Comparison of ENCODE assay signal across 1 cellular context in genomic region chr17:81991684-81992513, GRCh38.
TF ChIP-seq lines count a peak whose summit lies in the region.

No MANE protein-coding gene starts in this region.

TF ChIP-seq in HepG2, 621 proteins besides CTCF, POLR2A, EP300 and RAD21 (continued from another document and continues in another):
- peak; percentile 94; the same call in 2 of the 3 replicates for TF ChIP-seq MXI1 (IDR thresholded peaks at IDR 0.05; ENCODE audit: borderline replicate concordance, low read depth, low read length)
- no peak; the same call in 1 of the 2 replicates for TF ChIP-seq DNMT3B (CRISPR knock-in tag; conservative IDR thresholded peaks at IDR 0.05)
- no peak for TF ChIP-seq KIAA2018 (CRISPR knock-in tag; IDR thresholded peaks at IDR 0.05; ENCODE audit: borderline replicate concordance)
- TF ChIP-seq MNT (IDR thresholded peaks at IDR 0.05), result peak; percentile 79
- TF ChIP-seq TERF1 (CRISPR knock-in tag; IDR thresholded peaks at IDR 0.05), result peak; percentile 93; the same call in 1 of the 2 replicates
- no peak; the same call in 1 of the 2 replicates for TF ChIP-seq HES4 (CRISPR knock-in tag; IDR thresholded peaks at IDR 0.05; ENCODE audit: borderline replicate concordance)
- 0 out of 2 replicates have a peak, but pooled peaks have one; percentile 22 for TF ChIP-seq ZFP1 (CRISPR knock-in tag; IDR thresholded peaks at IDR 0.05)
- TF ChIP-seq CERS6 (CRISPR knock-in tag; IDR thresholded peaks at IDR 0.05), result peak; percentile 64; the same call in 1 of the 2 replicates
- no peak for TF ChIP-seq U2AF2 (IDR thresholded peaks at IDR 0.05; ENCODE audit: low read depth, low read length)
- TF ChIP-seq TRIM24 (CRISPR knock-in tag; IDR thresholded peaks at IDR 0.05), result no peak
- TF ChIP-seq ARID4A (CRISPR knock-in tag; IDR thresholded peaks at IDR 0.05; ENCODE audit: borderline replicate concordance), result peak; percentile 87
- peak; percentile 85; the same call in 1 of the 2 replicates for TF ChIP-seq ZNF205 (CRISPR knock-in tag; IDR thresholded peaks at IDR 0.05)
- no peak for TF ChIP-seq ZBTB20 (CRISPR knock-in tag; IDR thresholded peaks at IDR 0.05; ENCODE audit: borderline replicate concordance, low read depth)
- TF ChIP-seq NFKBIZ (CRISPR knock-in tag; IDR thresholded peaks at IDR 0.05), result peak; percentile 76
- peak; percentile 97 for TF ChIP-seq ZSCAN12 (CRISPR knock-in tag; IDR thresholded peaks at IDR 0.05)
- peak; percentile 38; the same call in 1 of the 2 replicates for TF ChIP-seq KAT7 (CRISPR knock-in tag; IDR thresholded peaks at IDR 0.05; ENCODE audit: borderline replicate concordance)
- peak; percentile 85; the same call in 1 of the 2 replicates for TF ChIP-seq ZNF281 (CRISPR knock-in tag; IDR thresholded peaks at IDR 0.05; ENCODE audit: borderline replicate concordance)
- no peak; the same call in 1 of the 2 replicates for TF ChIP-seq ZFP62 (CRISPR knock-in tag; IDR thresholded peaks at IDR 0.05)
- peak; percentile 93 for TF ChIP-seq PRDM10 (CRISPR knock-in tag; IDR thresholded peaks at IDR 0.05; ENCODE audit: low read depth)
- TF ChIP-seq ZNF460 (CRISPR knock-in tag; IDR thresholded peaks at IDR 0.05; ENCODE audit: borderline replicate concordance), result peak; percentile 38; the same call in 1 of the 2 replicates
- peak; percentile 32; the same call in 1 of the 2 replicates for TF ChIP-seq NR2C2 (CRISPR knock-in tag; IDR thresholded peaks at IDR 0.05; ENCODE audit: borderline replicate concordance)
- peak; percentile 76 for TF ChIP-seq GFI1 (CRISPR knock-in tag; IDR thresholded peaks at IDR 0.05; ENCODE audit: borderline replicate concordance)
- no peak; the same call in 1 of the 2 replicates for TF ChIP-seq PITX1 (CRISPR knock-in tag; IDR thresholded peaks at IDR 0.05)
- no peak; the same call in none of the 2 replicates for TF ChIP-seq ZNF101 (CRISPR knock-in tag; IDR thresholded peaks at IDR 0.05; ENCODE audit: borderline replicate concordance, low read depth)
- peak; percentile 88 for TF ChIP-seq ZNF354B (CRISPR knock-in tag; IDR thresholded peaks at IDR 0.05)
- TF ChIP-seq ZNF709 (CRISPR knock-in tag; IDR thresholded peaks at IDR 0.05), result no peak
- TF ChIP-seq ZNF772 (CRISPR knock-in tag; IDR thresholded peaks at IDR 0.05), result no peak
- peak; percentile 77; the same call in 1 of the 2 replicates for TF ChIP-seq ZFX (CRISPR knock-in tag; IDR thresholded peaks at IDR 0.05; ENCODE audit: low read depth)
- TF ChIP-seq RFX1 (IDR thresholded peaks at IDR 0.05), result no peak
